25 cellular contexts compared by ENCODE assay signal in genomic region chr12:106866426-106867080, GRCh38.
"Had no signal": no experiment of that assay in that cellular context is flagged by ENCODE, and none has a peak within 500 bp of the region (broad histone marks: within the 10 kb centered on the region; RNA-seq: fewer than 3 reads in every experiment).

No MANE protein-coding gene starts in this region.

- H3K9me3 Mint-ChIP-seq: activated CD8-positive, alpha-beta T cell treated with anti-CD3 and anti-CD28 coated beads for 36 hours; activated naive CD8-positive, alpha-beta T cell treated with anti-CD3 and anti-CD28 coated beads for 36 hours; activated T-helper 17 cell treated with anti-CD3 and anti-CD28 coated beads, Interleukin-2, amount 50 U/mL, for 72 hours; memory B cell; naive thymus-derived CD8-positive, alpha-beta T cell; WTC11 had no signal

- ATAC-seq: activated CD8-positive, alpha-beta T cell treated with anti-CD3 and anti-CD28 coated beads for 36 hours; activated T-helper 17 cell treated with anti-CD3 and anti-CD28 coated beads, Interleukin-2, amount 50 U/mL, for 72 hours; gastrocnemius medialis; left ventricle myocardium superior; mucosa of descending colon; naive thymus-derived CD8-positive, alpha-beta T cell; psoas muscle; right cardiac atrium; upper lobe of right lung had no signal

- H3K4me1 ChIP-seq: upper lobe of right lung had no signal

- H3K9me3 ChIP-seq: gastrocnemius medialis, mucosa of descending colon, ovary, psoas muscle, SK-N-SH, stomach, upper lobe of right lung had no signal

- H3K36me3 Mint-ChIP-seq: WTC11 had no signal

- H3K9ac ChIP-seq: SK-N-SH had no signal

- H3K27ac Mint-ChIP-seq: activated CD8-positive, alpha-beta T cell treated with anti-CD3 and anti-CD28 coated beads for 36 hours; activated naive CD8-positive, alpha-beta T cell treated with anti-CD3 and anti-CD28 coated beads for 36 hours; activated T-helper 17 cell treated with anti-CD3 and anti-CD28 coated beads, Interleukin-2, amount 50 U/mL, for 72 hours; memory B cell; WTC11 had no signal

- H3K36me3 ChIP-seq: ovary, upper lobe of right lung had no signal

- H3K4me3 Mint-ChIP-seq: activated CD8-positive, alpha-beta T cell treated with anti-CD3 and anti-CD28 coated beads for 36 hours; activated naive CD8-positive, alpha-beta T cell treated with anti-CD3 and anti-CD28 coated beads for 36 hours; activated T-helper 17 cell treated with anti-CD3 and anti-CD28 coated beads, Interleukin-2, amount 50 U/mL, for 72 hours; memory B cell; naive thymus-derived CD8-positive, alpha-beta T cell; WTC11 had no signal

- H3K27me3 Mint-ChIP-seq: activated CD8-positive, alpha-beta T cell treated with anti-CD3 and anti-CD28 coated beads for 36 hours; activated naive CD8-positive, alpha-beta T cell treated with anti-CD3 and anti-CD28 coated beads for 36 hours; activated T-helper 17 cell treated with anti-CD3 and anti-CD28 coated beads, Interleukin-2, amount 50 U/mL, for 72 hours; memory B cell; naive thymus-derived CD8-positive, alpha-beta T cell had no signal

- H3K27ac ChIP-seq: cardiac muscle cell, dorsolateral prefrontal cortex, gastrocnemius medialis, ovary, psoas muscle, stomach, upper lobe of right lung had no signal

- H3K4me3 ChIP-seq: cardiac muscle cell, dorsolateral prefrontal cortex, gastrocnemius medialis, mucosa of descending colon, ovary, psoas muscle, smooth muscle cell, stomach, upper lobe of right lung had no signal

- H3K27me3 ChIP-seq: cardiac muscle cell, dorsolateral prefrontal cortex, gastrocnemius medialis, ovary, stomach, upper lobe of right lung had no signal

- DNase-seq: activated CD4-positive, alpha-beta T cell treated with anti-CD3 and anti-CD28 coated beads for 4 hours; activated CD8-positive, alpha-beta T cell treated with anti-CD3 and anti-CD28 coated beads for 36 hours; activated naive CD4-positive, alpha-beta T cell; activated naive CD8-positive, alpha-beta T cell treated with anti-CD3 and anti-CD28 coated beads for 36 hours; activated T-cell treated with anti-CD3 and anti-CD28 coated beads, Interleukin-2, amount 50 U/mL, for 1 hour; amygdala; dorsolateral prefrontal cortex; gastrocnemius medialis; head of caudate nucleus; kidney glomerular epithelial cell; left ventricle myocardium superior; mucosa of descending colon; naive thymus-derived CD8-positive, alpha-beta T cell; ovary; psoas muscle; right cardiac atrium; SK-N-SH; stimulated activated CD4-positive, alpha-beta T cell treated with anti-CD3 and anti-CD28 coated beads, Interleukin-4, amount 100 ng/mL, for 1 hour; stomach; upper lobe of right lung had no signal

- H3K4me2 ChIP-seq: SK-N-SH, smooth muscle cell had no signal
